Comparison of ENCODE assay signal across 25 cellular contexts in the genomic region with DNA sequence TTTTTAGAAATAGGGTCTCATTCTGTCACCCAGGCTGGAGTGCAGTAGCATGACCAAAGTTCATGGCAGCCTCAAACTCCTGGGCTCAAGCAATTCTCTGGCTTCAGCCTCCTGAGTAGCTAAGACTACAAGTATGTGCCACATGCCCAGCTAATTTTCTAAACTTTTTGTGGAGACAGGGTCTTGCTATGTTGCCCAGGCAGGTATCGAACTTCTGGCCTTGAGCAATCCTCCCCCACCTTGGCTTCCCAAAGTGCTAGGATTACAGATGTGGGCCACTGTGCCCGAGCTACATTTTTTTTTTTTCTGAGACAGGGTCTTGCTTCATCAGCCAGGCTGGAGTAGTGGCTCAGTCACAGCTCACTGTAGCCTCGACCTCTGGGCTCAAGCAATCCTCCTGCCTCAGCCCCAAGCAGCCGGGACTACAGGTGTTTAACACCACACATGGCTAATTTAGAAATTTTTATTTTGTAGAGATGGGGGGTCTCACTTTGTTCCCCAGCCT. TPM values are rescaled to one million over a fixed set of nuclear protein-coding genes. Genes with fewer than 3 reads are reported as not detected.
DNase-seq lines count a peak whose midpoint lies in the region; ATAC-seq, FAIRE-seq and TF ChIP-seq lines count a peak whose summit lies in the region.
"Had no signal": no experiment of that assay in that cellular context is flagged by ENCODE, and none has a peak within 500 bp of the region (broad histone marks: within the 10 kb centered on the region; RNA-seq: fewer than 3 reads in every experiment).

No MANE protein-coding gene starts in this region.

- POLR2A ChIA-PET in HepG2 (lab: Yijun Ruan, JAX) (no interaction called here), WTC11 (lab: Charles Lee) (no interaction called here)

- no TSS peak for BruUV-seq in HepG2 (replicated peaks; lab: Mats Ljungman, UMichigan)

- CTCF ChIA-PET in HepG2 (lab: Yijun Ruan, JAX; ENCODE audit: low intra/inter-chr PET ratio, low total read pairs) = no interaction called here
- CTCF ChIA-PET in WTC11 (lab: Charles Lee) = interaction anchor here (0.6 kb wide), 1 partner anchor 16 kb away, joined by 3 read pairs; no protein-coding TSS in a partner anchor

- DNase-seq in HepG2 (ENCODE audit: low spot score) (no peak), right lobe of liver (no peak), WTC11 (ENCODE audit: low spot score) (no peak), naive B cell (no peak), foreskin keratinocyte (no peak), NCI-H1436 treated with DMSO at 0.1 percent for 48 hours (lab: John Stamatoyannopoulos, UW) (no peak), frontal cortex (ENCODE audit: low spot score in 2 of 2) (no peak)
- DNase-seq: activated CD4-positive, CD25-positive, alpha-beta regulatory T cell treated with anti-CD3 and anti-CD28 coated beads, Interleukin-2, amount 50 U/mL, for 72 hours; activated effector memory CD4-positive, alpha-beta T cell treated with anti-CD3 and anti-CD28 coated beads, Interleukin-2, amount 50 U/mL, for 16 hours; amniotic stem cell; dermis blood vessel endothelial cell; DMS79; HCEC 1CT; KG1; NCI-H1694; NCI-H748 treated with DMSO at 0.1 percent for 48 hours; OCI-M1; posterior cingulate gyrus; uterus had no signal

- intact Hi-C loops in HepG2 (cut with micrococcal nuclease; ENCODE audit: unreplicated experiment) = no loop called here
- intact Hi-C loops in right lobe of liver (cut with DNase I) = no loop called here

- H2AFZ ChIP-seq in HepG2 (ENCODE audit: low read length) = no peak overlapping the region

- H4K20me1 ChIP-seq in HepG2 (ENCODE audit: insufficient read depth, low read length) = peaks cover 73% of the 10 kb centered on the region

- ATAC-seq in HepG2 (peak; percentile 34), right lobe of liver (no peak), WTC11 (no peak), naive B cell (ENCODE audit: low read depth in 2 of 2) (no peak), foreskin keratinocyte (no peak), HG02763 (IDR thresholded peaks at IDR 0.05; ENCODE audit: unreplicated experiment) (no peak)
- ATAC-seq: Right ventricle myocardium inferior had no signal

- in situ Hi-C loops in HepG2 (cut with HindIII; ENCODE audit: extremely low pct_ligation_motif_present, low pct_unique_long_range_greater_than_20kb) = no loop called here

- no peaks in the 10 kb centered on the region for H3K9me3 Mint-ChIP-seq in WTC11
- H3K9me3 Mint-ChIP-seq in naive B cell = no peaks in the 10 kb centered on the region
- H3K9me3 Mint-ChIP-seq: nephron had no signal

- H3K4me2 ChIP-seq in HepG2 (ENCODE audit: low read depth, low read length) = peak overlapping the region; percentile 27; the same call in 1 of the 2 replicates

- peaks cover 53% of the 10 kb centered on the region for H3K4me1 ChIP-seq in HepG2 (ENCODE audit: insufficient read depth, low read length)
- H3K4me1 ChIP-seq in right lobe of liver = peaks cover 0 to 33% (median 15%) of the 10 kb centered on the region in 4 donors
- peaks cover 4% of the 10 kb centered on the region for H3K4me1 ChIP-seq in foreskin keratinocyte

- H3K4me1 Mint-ChIP-seq in WTC11 (peaks cover 14% of the 10 kb centered on the region), naive B cell (peaks cover 34 to 88% (median 48%) of the 10 kb centered on the region in 3 donors)

- H3K9ac ChIP-seq in HepG2 (ENCODE audit: insufficient read depth, low read depth, low read length) = no peak overlapping the region

- no peak for TF ChIP-seq CTCF in HepG2 (CRISPR knock-in tag; IDR thresholded peaks at IDR 0.05)
- TF ChIP-seq CTCF in right lobe of liver (IDR thresholded peaks at IDR 0.05) = no peak
- TF ChIP-seq CTCF in WTC11 (IDR thresholded peaks at IDR 0.05) = no peak
- TF ChIP-seq CTCF in foreskin keratinocyte (conservative IDR thresholded peaks at IDR 0.05) = no peak

- H3K27me3 Mint-ChIP-seq in WTC11 (ENCODE audit: low read depth) (no peaks in the 10 kb centered on the region), naive B cell (no peaks in the 10 kb centered on the region)

- TF ChIP-seq POLR2A in HepG2 (IDR thresholded peaks at IDR 0.05; ENCODE audit: insufficient read depth in 1 of 2, low read depth in 2 of 2, low read length in 2 of 2) = no peak
- no peak for TF ChIP-seq POLR2A in right lobe of liver (IDR thresholded peaks at IDR 0.05)

- H3K36me3 Mint-ChIP-seq in WTC11 (peaks cover 45% of the 10 kb centered on the region), naive B cell (peaks cover 7 to 8% of the 10 kb centered on the region in 2 donors)

- 82% methylated on average over 4 of the region's 4 CpGs for WGBS in HepG2 (ENCODE audit: low lambda C conversion rate)
- WGBS in right lobe of liver (ENCODE audit: insufficient coverage, low coverage, low lambda C conversion rate, missing lambda C conversion rate) = 72% methylated on average over 4 of the region's 4 CpGs

- no peak for TF ChIP-seq RAD21 in HepG2 (CRISPR knock-in tag; IDR thresholded peaks at IDR 0.05)

- FAIRE-seq in HepG2 (lab: Jason Lieb, UNC) (no peak), frontal cortex (lab: Jason Lieb, UNC) (no peak)
- FAIRE-seq: GM12891 had no signal

- H3K79me2 ChIP-seq in HepG2 (ENCODE audit: insufficient read depth, low read length) = peaks cover 90% of the 10 kb centered on the region

- H3K27ac Mint-ChIP-seq in WTC11 (no peak overlapping the region), naive B cell (peak overlapping the region in 5 of 6 donors; percentile 3 to 85 (median 61))

- no peak overlapping the region for H3K4me3 ChIP-seq in HepG2 (replicated peaks in 1 of 3; ENCODE audit: insufficient read depth in 1 of 3, low read depth in 2 of 3, low read length in 3 of 3)
- H3K4me3 ChIP-seq in right lobe of liver = no peak overlapping the region
- H3K4me3 ChIP-seq: cardiac muscle cell, uterus had no signal

- H3K27ac ChIP-seq in HepG2 (ENCODE audit: extremely low read length, insufficient read depth, low read length) (peak overlapping the region; percentile 23), right lobe of liver (no peak overlapping the region), foreskin keratinocyte (no peak overlapping the region)
- H3K27ac ChIP-seq: C4-2B, cardiac muscle cell, uterus had no signal

- H3K36me3 ChIP-seq in HepG2 (replicated peaks in 1 of 2; ENCODE audit: control insufficient read depth in 1 of 2, insufficient read depth in 2 of 2, low read length in 2 of 2) (peaks cover 6 to 40% of the 10 kb centered on the region in 2 experiments; a peak in 4 of 5 replicates), right lobe of liver (peaks cover 0 to 5% (median 0%) of the 10 kb centered on the region in 4 donors)
- H3K36me3 ChIP-seq: uterus had no signal

- H3K27me3 ChIP-seq in HepG2 (ENCODE audit: control insufficient read depth in 1 of 2, insufficient read depth in 2 of 2, low read length in 2 of 2) = no peaks in the 10 kb centered on the region; a peak in 1 of 5 replicates
- H3K27me3 ChIP-seq in right lobe of liver = no peaks in the 10 kb centered on the region
- no peaks in the 10 kb centered on the region for H3K27me3 ChIP-seq in foreskin keratinocyte
- H3K27me3 ChIP-seq: cardiac muscle cell, uterus had no signal

- H3K4me3 Mint-ChIP-seq in WTC11 (no peak overlapping the region), naive B cell (peak overlapping the region in 1 of 8 donors; percentile 45)
- H3K4me3 Mint-ChIP-seq: nephron had no signal

- TF ChIP-seq EP300 in HepG2 (IDR thresholded peaks at IDR 0.05; ENCODE audit: low read depth in 2 of 2, low read length in 2 of 2) (no peak), HepG2 (CRISPR knock-in tag; IDR thresholded peaks at IDR 0.05; ENCODE audit: borderline replicate concordance) (no peak)

- H3K9me3 ChIP-seq in HepG2 (ENCODE audit: low read length) (no peaks in the 10 kb centered on the region), right lobe of liver (no peaks in the 10 kb centered on the region)
- H3K9me3 ChIP-seq: uterus had no signal

TF ChIP-seq in WTC11, 78 proteins besides CTCF, POLR2A, EP300 and RAD21 (continues in another document):
- TF ChIP-seq ZNF121 (CRISPR knock-in tag; IDR thresholded peaks at IDR 0.05) = peak; percentile 74

RNA-seq across cellular contexts. Expression of a gene that starts 7.1 kb away (rescaled TPM):
- total RNA-seq in HepG2 (2016; rRNA removed; fragmentation: Illumina TruSeq; extraction: Trizol) (57.4 and 89.0 TPM in 2 replicates), right lobe of liver (10 to 100 TPM; 30.5 to 45.9 (median 39.6) TPM), WTC11 (2021) (102 to 124 TPM (median 105 TPM) in 3 replicates), foreskin keratinocyte (82.5 and 88.5 TPM in 2 replicates), frontal cortex (119 TPM)
- total RNA-seq in HepG2 (2016; cell fraction: cytosol; rRNA removed; fragmentation: Illumina TruSeq; extraction: Trizol; ENCODE audit: low read depth) = 19.7 and 21.2 TPM in 2 replicates
- total RNA-seq in HepG2 (2016; cell fraction: insoluble cytoplasmic fraction; rRNA removed; fragmentation: Illumina TruSeq; extraction: Trizol) = 60.8 and 82.7 TPM in 2 replicates
- total RNA-seq in HepG2 (2016; cell fraction: membrane; rRNA removed; fragmentation: Illumina TruSeq; extraction: Trizol) = 40.5 and 42.1 TPM in 2 replicates
- total RNA-seq in HepG2 (2016; cell fraction: nucleus; rRNA removed; fragmentation: Illumina TruSeq; extraction: Trizol) = 63.0 and 72.1 TPM in 2 replicates
- polyA plus RNA-seq in HepG2 (2011; rRNA removed) (22.3 and 22.5 TPM in 2 replicates), naive B cell (ENCODE audit: low read depth in 6 of 6) (100 to 1,000 TPM; 101 to 213 (median 115) TPM), foreskin keratinocyte (35.1 and 39.9 TPM in 2 replicates)
- 11.4 and 17.4 TPM in 2 replicates for polyA plus RNA-seq in HepG2 (2011; cell fraction: cytosol; rRNA removed)
- polyA plus RNA-seq in HepG2 (2011; cell fraction: nucleus; rRNA removed) = 26.8 and 27.5 TPM in 2 replicates
- 39.0 and 43.9 TPM in 2 replicates for polyA plus RNA-seq in HepG2 (2012)
- polyA plus RNA-seq in HepG2 (2016; cell fraction: cytosol; fragmentation: Illumina TruSeq; extraction: Trizol; ENCODE audit: low read depth) = 4.7 and 5.3 TPM in 2 replicates
- polyA plus RNA-seq in HepG2 (2016; cell fraction: insoluble cytoplasmic fraction; fragmentation: Illumina TruSeq; extraction: Trizol; ENCODE audit: low read depth) = 74.1 and 82.9 TPM in 2 replicates
- polyA plus RNA-seq in HepG2 (2016; cell fraction: membrane; fragmentation: Illumina TruSeq; extraction: Trizol; ENCODE audit: low read depth) = 18.0 and 19.0 TPM in 2 replicates
- polyA plus RNA-seq in HepG2 (2016; cell fraction: nucleus; fragmentation: Illumina TruSeq; extraction: Trizol; ENCODE audit: insufficient read depth, low read depth) = 99.9 and 101 TPM in 2 replicates
- polyA minus RNA-seq in HepG2 (2011; rRNA and poly(A)+ RNA removed; ENCODE audit: low replicate concordance) = 16.2 and 31.7 TPM in 2 replicates
- polyA minus RNA-seq in HepG2 (2011; cell fraction: cytosol; rRNA and poly(A)+ RNA removed) = 26.6 and 29.5 TPM in 2 replicates
- 68.9 and 69.3 TPM in 2 replicates for polyA minus RNA-seq in HepG2 (2011; cell fraction: nucleus; rRNA and poly(A)+ RNA removed)
